Comparison of ENCODE assay signal across 17 cellular contexts in genomic region chr10:85080934-85081333, GRCh38.
DNase-seq lines count a peak whose midpoint lies in the region; ATAC-seq, FAIRE-seq and TF ChIP-seq lines count a peak whose summit lies in the region.
"Had no signal": no experiment of that assay in that cellular context is flagged by ENCODE, and none has a peak within 500 bp of the region (broad histone marks: within the 10 kb centered on the region; RNA-seq: fewer than 3 reads in every experiment).

No MANE protein-coding gene starts in this region.

- H3K36me3 ChIP-seq in BE2C (no peaks in the 10 kb centered on the region), H1 (ENCODE audit: control insufficient read depth in 2 of 4, insufficient read depth in 4 of 4, low read length in 3 of 4) (no peaks in the 10 kb centered on the region)
- H3K36me3 ChIP-seq in CD8-positive, alpha-beta T cell (ENCODE audit: insufficient read depth, low read length) = no peaks in the 10 kb centered on the region

- H2BK120ac ChIP-seq in H9 (ENCODE audit: low read depth, low read length, poor library complexity, severe bottlenecking) (no peak overlapping the region), H1 (replicated peaks; ENCODE audit: low read depth, low read length) (no peak overlapping the region)

- no peak for TF ChIP-seq EP300 in H1 (IDR thresholded peaks at IDR 0.05; ENCODE audit: borderline replicate concordance in 1 of 2, low read depth in 2 of 2, low read length in 2 of 2)

- no peak overlapping the region for H4K91ac ChIP-seq in H9 (ENCODE audit: insufficient read length, low read depth, low read length)
- no peak overlapping the region for H4K91ac ChIP-seq in H1 (replicated peaks; ENCODE audit: insufficient read length, low read length)

- peak; percentile 43 for TF ChIP-seq CTCF in BE2C (IDR thresholded peaks at IDR 0.05; ENCODE audit: low read depth, low read length)
- peak; percentile 52; the same call in 2 of the 3 replicates for TF ChIP-seq CTCF in H9 (conservative IDR thresholded peaks at IDR 0.05)
- TF ChIP-seq CTCF in H1 (IDR thresholded peaks at IDR 0.05; ENCODE audit: control extremely low read depth in 1 of 3, insufficient read depth in 1 of 3, low read depth in 1 of 3, low read length in 3 of 3) = peak in 1 of 3 experiments; percentile 8; a peak in 1 of 4 replicates
- no peak for TF ChIP-seq CTCF in CD8-positive, alpha-beta T cell (IDR thresholded peaks at IDR 0.05)

- no peaks in the 10 kb centered on the region for H3K27me3 Mint-ChIP-seq in H9 (ENCODE audit: low read depth)
- H3K27me3 Mint-ChIP-seq in CD8-positive, alpha-beta T cell (ENCODE audit: low read depth) = no peaks in the 10 kb centered on the region
- H3K27me3 Mint-ChIP-seq: CD4-positive, alpha-beta memory T cell had no signal

- H2AK5ac ChIP-seq in H9 (ENCODE audit: insufficient read length, low read length) = no peak overlapping the region
- H2AK5ac ChIP-seq in H1 (ENCODE audit: low read depth, low read length) = no peak overlapping the region

- H4K8ac ChIP-seq in H9 (replicated peaks; ENCODE audit: insufficient read length, low read depth, low read length) (no peak overlapping the region), H1 (ENCODE audit: extremely low read depth, insufficient read depth, low read length) (no peak overlapping the region)

- H3K4me3 Mint-ChIP-seq in H9 = no peak overlapping the region
- no peak overlapping the region for H3K4me3 Mint-ChIP-seq in CD8-positive, alpha-beta T cell
- H3K4me3 Mint-ChIP-seq: CD14-positive monocyte; CD4-positive, alpha-beta memory T cell; GM23338 had no signal

- CTCF ChIA-PET in H1 (lab: Charles Lee; ENCODE audit: partially characterized antibody) = no interaction called here
- CTCF ChIA-PET in CD8-positive, alpha-beta T cell (lab: Charles Lee) = no interaction called here

- H3K4me1 ChIP-seq in BE2C (no peaks in the 10 kb centered on the region), H9 (ENCODE audit: insufficient read depth, low read length) (no peaks in the 10 kb centered on the region), H1 (replicated peaks in 1 of 4; ENCODE audit: control insufficient read depth in 3 of 4, insufficient read depth in 4 of 4, low read length in 3 of 4) (no peaks in the 10 kb centered on the region)
- H3K4me1 ChIP-seq in CD8-positive, alpha-beta T cell (ENCODE audit: insufficient read depth, low read length) = no peaks in the 10 kb centered on the region

- H3K56ac ChIP-seq in H9 (ENCODE audit: insufficient read length, low read depth, low read length) = no peak overlapping the region
- H3K56ac ChIP-seq in H1 (replicated peaks; ENCODE audit: insufficient read length, low read depth, low read length) = no peak overlapping the region

- no peaks in the 10 kb centered on the region; a peak in 2 of 5 replicates for H3K9me3 Mint-ChIP-seq in H9
- H3K9me3 Mint-ChIP-seq in CD8-positive, alpha-beta T cell = peaks cover 5% of the 10 kb centered on the region

- H3K79me1 ChIP-seq in H9 (ENCODE audit: insufficient read depth, low read depth, low read length, poor library complexity, severe bottlenecking) = no peaks in the 10 kb centered on the region
- H3K79me1 ChIP-seq in H1 (ENCODE audit: low read depth, low read length) = no peaks in the 10 kb centered on the region

- H3K9ac ChIP-seq in H9 (ENCODE audit: extremely low read depth, insufficient read length, low read length) = no peak overlapping the region
- H3K9ac ChIP-seq in H1 (replicated peaks in 1 of 4; ENCODE audit: extremely low read depth in 1 of 4, low read depth in 3 of 4, low read length in 3 of 4) = no peak overlapping the region
- H3K9ac ChIP-seq: KMS-11 had no signal

- H3K27ac ChIP-seq in H9 (ENCODE audit: insufficient read length, low read depth, low read length) = no peak overlapping the region
- no peak overlapping the region for H3K27ac ChIP-seq in H1 (ENCODE audit: low read depth, low read length)
- no peak overlapping the region for H3K27ac ChIP-seq in CD8-positive, alpha-beta T cell (ENCODE audit: low read depth, low read length)
- H3K27ac ChIP-seq: KMS-11 had no signal

- H3K36me3 Mint-ChIP-seq in H9 (ENCODE audit: insufficient read depth in 1 of 3, low read depth in 3 of 3) = no peaks in the 10 kb centered on the region
- H3K36me3 Mint-ChIP-seq in CD8-positive, alpha-beta T cell = no peaks in the 10 kb centered on the region
- H3K36me3 Mint-ChIP-seq: CD14-positive monocyte; CD4-positive, alpha-beta memory T cell had no signal

- no peak for TF ChIP-seq POLR2A in H1 (IDR thresholded peaks at IDR 0.05; ENCODE audit: control extremely low read depth in 1 of 2, low read depth in 2 of 2, low read length in 2 of 2)

- no peaks in the 10 kb centered on the region for H3K79me2 ChIP-seq in H9 (ENCODE audit: insufficient read depth, low read length)
- no peaks in the 10 kb centered on the region for H3K79me2 ChIP-seq in H1 (ENCODE audit: control insufficient read depth in 1 of 2, insufficient read depth in 2 of 2, low read length in 2 of 2)

- H3T11ph ChIP-seq in H9 (ENCODE audit: low read length) = no peak overlapping the region

- H2BK5ac ChIP-seq in H9 (ENCODE audit: insufficient read length, low read length) = no peak overlapping the region
- H2BK5ac ChIP-seq in H1 (ENCODE audit: low read depth, low read length) = no peak overlapping the region

- TF ChIP-seq RAD21 in H1 (IDR thresholded peaks at IDR 0.05 in 1 of 2, conservative IDR thresholded peaks at IDR 0.05 in 1 of 2; ENCODE audit: low read depth in 2 of 2, low read length in 2 of 2) = peak; percentile 24 to 35; a peak in 3 of 4 replicates

- H3K27ac Mint-ChIP-seq in H9 = no peak overlapping the region
- no peak overlapping the region for H3K27ac Mint-ChIP-seq in CD8-positive, alpha-beta T cell
- H3K27ac Mint-ChIP-seq: CD4-positive, alpha-beta memory T cell; GM23338 had no signal

- H2BK20ac ChIP-seq in H9 (ENCODE audit: low read depth, low read length, poor library complexity, severe bottlenecking) (no peak overlapping the region), H1 (ENCODE audit: low read length) (no peak overlapping the region)

- no peak for ATAC-seq in CD8-positive, alpha-beta T cell
- ATAC-seq: GM23338 had no signal

- H2BK15ac ChIP-seq in H9 (ENCODE audit: low read depth, low read length) = no peak overlapping the region
- no peak overlapping the region for H2BK15ac ChIP-seq in H1 (ENCODE audit: low read length)

- H4K20me1 ChIP-seq in H9 (ENCODE audit: control insufficient read depth, insufficient read depth, insufficient read length) (no peaks in the 10 kb centered on the region), H1 (replicated peaks in 1 of 2; ENCODE audit: control insufficient read depth in 1 of 2, insufficient read depth in 2 of 2, low read length in 2 of 2) (no peaks in the 10 kb centered on the region)

- H4K5ac ChIP-seq in H9 (ENCODE audit: insufficient read length, low read depth, low read length) (no peak overlapping the region), H1 (ENCODE audit: insufficient read length, low read depth, low read length) (no peak overlapping the region)

- H3K23me2 ChIP-seq in H9 (ENCODE audit: insufficient read length, low read depth, low read length, poor library complexity, severe bottlenecking) (no peaks in the 10 kb centered on the region), H1 (ENCODE audit: low read depth, low read length) (no peaks in the 10 kb centered on the region)

- H3K4me3 ChIP-seq in BE2C (ENCODE audit: low read depth, low read length) (no peak overlapping the region), H1 (ENCODE audit: extremely low read depth in 1 of 4, insufficient read depth in 2 of 4, low read depth in 3 of 4, low read length in 4 of 4) (no peak overlapping the region)
- no peak overlapping the region for H3K4me3 ChIP-seq in CD8-positive, alpha-beta T cell (ENCODE audit: low read depth, low read length)
- H3K4me3 ChIP-seq: GM23338 had no signal

- no peak overlapping the region for H3K4ac ChIP-seq in H9 (ENCODE audit: low read depth, low read length)
- H3K4ac ChIP-seq in H1 (replicated peaks; ENCODE audit: insufficient read length, low read depth, low read length) = no peak overlapping the region

- DNase-seq in BE2C (peak; percentile 4), H9 (no peak), H1 (ENCODE audit: low read depth in 1 of 2, low spot score in 2 of 2) (no peak), DMS114 treated with DMSO at 0.1 percent for 48 hours (lab: John Stamatoyannopoulos, UW; ENCODE audit: unreplicated experiment) (no peak)
- no peak for DNase-seq in activated CD8-positive, alpha-beta memory T cell treated with anti-CD3 and anti-CD28 coated beads, Interleukin-2, amount 50 U/mL, for 48 hours
- DNase-seq in CD8-positive, alpha-beta T cell = no peak
- DNase-seq: ACHN; Calu3; CD4-positive, alpha-beta memory T cell; DMS53; DND-41; EL; H7 had no signal

- no peak for FAIRE-seq in H1 (lab: Jason Lieb, UNC)
- FAIRE-seq: A204.1 had no signal

- H2AFZ ChIP-seq in H9 (ENCODE audit: low read length) (no peak overlapping the region), H1 (ENCODE audit: low read length) (no peak overlapping the region)
- H2AFZ ChIP-seq: GM23338 had no signal

- H3K4me1 Mint-ChIP-seq in H9 = no peaks in the 10 kb centered on the region
- no peaks in the 10 kb centered on the region for H3K4me1 Mint-ChIP-seq in CD8-positive, alpha-beta T cell (ENCODE audit: low read depth)
- H3K4me1 Mint-ChIP-seq: CD14-positive monocyte; CD4-positive, alpha-beta memory T cell; GM23338 had no signal

- WGBS in H9 (ENCODE audit: extremely low coverage, insufficient read length, low lambda C conversion rate) = no CpG with 5 or more reads among the region's 2 CpGs
- 94% methylated on average over 2 of the region's 2 CpGs; no CpG with 5 or more reads in 1 of the 2 experiments for WGBS in H1 (ENCODE audit: extremely low coverage in 1 of 2, insufficient coverage in 1 of 2, insufficient read length in 1 of 2, insufficient replicate concordance in 2 of 2, low coverage in 1 of 2, low lambda C conversion rate in 2 of 2, missing lambda C conversion rate in 1 of 2), 2 experiments

- H3K4me2 ChIP-seq in H9 (ENCODE audit: insufficient read depth, insufficient read length, low read length) = no peak overlapping the region
- H3K4me2 ChIP-seq in H1 (ENCODE audit: insufficient read depth in 1 of 2, low read depth in 2 of 2, low read length in 2 of 2) = no peak overlapping the region
- H3K4me2 ChIP-seq: GM23338, KMS-11 had no signal

- H3K14ac ChIP-seq in H9 (ENCODE audit: insufficient read depth, low read length) = no peak overlapping the region
- no peak overlapping the region for H3K14ac ChIP-seq in H1 (ENCODE audit: insufficient read length)

- H2BK12ac ChIP-seq in H9 (ENCODE audit: insufficient read length, low read depth, low read length) (no peak overlapping the region), H1 (ENCODE audit: low read depth, low read length) (no peak overlapping the region)

- H3K23ac ChIP-seq in H9 (ENCODE audit: insufficient read length, low read depth, low read length) (no peak overlapping the region), H1 (ENCODE audit: insufficient read length) (no peak overlapping the region)

- H3K18ac ChIP-seq in H9 (ENCODE audit: insufficient read length, low read depth, low read length) = no peak overlapping the region
- H3K18ac ChIP-seq in H1 (ENCODE audit: extremely low read depth, low read length) = no peak overlapping the region

- intact Hi-C loops in CD8-positive, alpha-beta T cell (cut with DNase I, micrococcal nuclease) = no loop called here

- POLR2A ChIA-PET in H1 (lab: Charles Lee; ENCODE audit: partially characterized antibody) = no interaction called here
- POLR2A ChIA-PET in CD8-positive, alpha-beta T cell (lab: Charles Lee) = no interaction called here

- H3K9me3 ChIP-seq in BE2C (no peaks in the 10 kb centered on the region), H9 (ENCODE audit: control insufficient read depth, low read depth, low read length) (no peaks in the 10 kb centered on the region), H1 (ENCODE audit: insufficient read depth in 2 of 2, low read depth in 1 of 2, low read length in 1 of 2) (no peaks in the 10 kb centered on the region)
- no peaks in the 10 kb centered on the region for H3K9me3 ChIP-seq in CD8-positive, alpha-beta T cell (ENCODE audit: low read length)

- H3K27me3 ChIP-seq in BE2C (no peaks in the 10 kb centered on the region; the same call in 1 of the 2 replicates), H9 (ENCODE audit: insufficient read depth, low read length) (no peaks in the 10 kb centered on the region), H1 (replicated peaks in 1 of 4; ENCODE audit: control insufficient read depth in 3 of 4, extremely low read depth in 1 of 4, insufficient read depth in 3 of 4, low read length in 3 of 4) (no peaks in the 10 kb centered on the region)
- no peaks in the 10 kb centered on the region for H3K27me3 ChIP-seq in CD8-positive, alpha-beta T cell (ENCODE audit: insufficient read depth, low read length)
